1 cellular context compared by ENCODE assay signal in the genomic region with DNA sequence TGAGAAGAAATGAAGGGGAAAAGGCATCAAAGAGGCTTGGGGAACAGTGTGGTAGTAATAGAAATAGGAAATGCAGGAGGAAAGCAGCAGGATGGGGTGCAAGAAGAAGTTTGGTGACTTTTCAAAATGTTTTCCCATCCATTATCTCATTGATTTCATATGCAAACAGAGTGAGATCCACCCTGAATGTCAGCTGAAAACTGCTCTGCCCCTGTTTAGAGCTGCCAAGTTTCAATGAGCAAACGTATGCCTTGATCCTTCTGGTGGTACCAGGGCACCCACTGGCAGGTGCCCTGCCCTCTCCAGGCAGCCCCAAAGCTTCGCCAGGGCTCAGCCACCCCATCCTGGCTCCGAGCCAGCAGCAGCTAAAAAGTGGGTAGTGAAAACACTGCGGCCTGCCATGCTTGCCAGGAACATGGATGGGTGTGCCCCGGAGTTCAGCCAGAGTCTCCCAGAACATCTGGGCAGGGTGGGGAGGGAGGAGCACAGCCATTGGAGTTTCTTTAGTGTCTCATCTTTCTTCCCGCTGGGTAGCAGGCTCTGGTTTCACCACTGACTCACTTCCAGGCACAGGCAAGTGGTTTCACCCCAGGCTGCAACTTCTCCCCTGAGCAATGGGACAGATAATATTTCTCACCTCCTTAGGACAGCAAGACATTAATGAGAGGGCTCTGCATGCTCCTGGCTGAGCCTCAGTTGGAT.
TF ChIP-seq lines count a peak whose summit lies in the region.

No MANE protein-coding gene starts in this region.

TF ChIP-seq in GM23338, 12 proteins besides CTCF, POLR2A, EP300 and RAD21 (continued from another document):
- TF ChIP-seq, protein P1, sequence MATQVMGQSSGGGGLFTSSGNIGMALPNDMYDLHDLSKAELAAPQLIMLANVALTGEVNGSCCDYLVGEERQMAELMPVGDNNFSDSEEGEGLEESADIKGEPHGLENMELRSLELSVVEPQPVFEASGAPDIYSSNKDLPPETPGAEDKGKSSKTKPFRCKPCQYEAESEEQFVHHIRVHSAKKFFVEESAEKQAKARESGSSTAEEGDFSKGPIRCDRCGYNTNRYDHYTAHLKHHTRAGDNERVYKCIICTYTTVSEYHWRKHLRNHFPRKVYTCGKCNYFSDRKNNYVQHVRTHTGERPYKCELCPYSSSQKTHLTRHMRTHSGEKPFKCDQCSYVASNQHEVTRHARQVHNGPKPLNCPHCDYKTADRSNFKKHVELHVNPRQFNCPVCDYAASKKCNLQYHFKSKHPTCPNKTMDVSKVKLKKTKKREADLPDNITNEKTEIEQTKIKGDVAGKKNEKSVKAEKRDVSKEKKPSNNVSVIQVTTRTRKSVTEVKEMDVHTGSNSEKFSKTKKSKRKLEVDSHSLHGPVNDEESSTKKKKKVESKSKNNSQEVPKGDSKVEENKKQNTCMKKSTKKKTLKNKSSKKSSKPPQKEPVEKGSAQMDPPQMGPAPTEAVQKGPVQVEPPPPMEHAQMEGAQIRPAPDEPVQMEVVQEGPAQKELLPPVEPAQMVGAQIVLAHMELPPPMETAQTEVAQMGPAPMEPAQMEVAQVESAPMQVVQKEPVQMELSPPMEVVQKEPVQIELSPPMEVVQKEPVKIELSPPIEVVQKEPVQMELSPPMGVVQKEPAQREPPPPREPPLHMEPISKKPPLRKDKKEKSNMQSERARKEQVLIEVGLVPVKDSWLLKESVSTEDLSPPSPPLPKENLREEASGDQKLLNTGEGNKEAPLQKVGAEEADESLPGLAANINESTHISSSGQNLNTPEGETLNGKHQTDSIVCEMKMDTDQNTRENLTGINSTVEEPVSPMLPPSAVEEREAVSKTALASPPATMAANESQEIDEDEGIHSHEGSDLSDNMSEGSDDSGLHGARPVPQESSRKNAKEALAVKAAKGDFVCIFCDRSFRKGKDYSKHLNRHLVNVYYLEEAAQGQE (IDR thresholded peaks at IDR 0.05; ENCODE audit: unreplicated experiment): no peak
- TF ChIP-seq, protein P2, sequence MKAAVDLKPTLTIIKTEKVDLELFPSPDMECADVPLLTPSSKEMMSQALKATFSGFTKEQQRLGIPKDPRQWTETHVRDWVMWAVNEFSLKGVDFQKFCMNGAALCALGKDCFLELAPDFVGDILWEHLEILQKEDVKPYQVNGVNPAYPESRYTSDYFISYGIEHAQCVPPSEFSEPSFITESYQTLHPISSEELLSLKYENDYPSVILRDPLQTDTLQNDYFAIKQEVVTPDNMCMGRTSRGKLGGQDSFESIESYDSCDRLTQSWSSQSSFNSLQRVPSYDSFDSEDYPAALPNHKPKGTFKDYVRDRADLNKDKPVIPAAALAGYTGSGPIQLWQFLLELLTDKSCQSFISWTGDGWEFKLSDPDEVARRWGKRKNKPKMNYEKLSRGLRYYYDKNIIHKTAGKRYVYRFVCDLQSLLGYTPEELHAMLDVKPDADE (IDR thresholded peaks at IDR 0.05): no peak
